ENCODE assay signal across 20 cellular contexts in the genomic region with DNA sequence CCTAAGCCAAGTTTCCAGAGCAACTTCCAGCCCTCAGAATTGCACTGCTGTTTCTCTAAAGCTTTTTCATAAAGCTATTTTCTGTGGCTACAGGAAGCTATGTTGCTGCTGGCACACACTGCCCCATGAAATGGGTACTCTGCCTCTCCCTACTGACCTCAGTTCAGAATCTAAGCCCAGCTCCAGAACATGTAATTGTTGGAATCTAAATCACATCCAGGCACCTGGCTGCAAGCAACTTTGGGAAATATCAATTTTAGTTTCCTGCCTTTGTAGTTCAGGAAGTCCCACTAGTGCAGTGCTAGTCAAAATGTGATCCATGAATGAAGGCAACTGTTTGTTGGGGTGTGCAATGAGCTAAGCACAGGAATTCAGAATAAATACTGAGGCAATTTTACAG.
"Had no signal": no experiment of that assay in that cellular context is flagged by ENCODE, and none has a peak within 500 bp of the region (broad histone marks: within the 10 kb centered on the region; RNA-seq: fewer than 3 reads in every experiment).

No MANE protein-coding gene starts in this region.

- H3K4me3 ChIP-seq: dorsolateral prefrontal cortex, lung, sigmoid colon, suprapubic skin, tibial artery had no signal

- H3K27me3 ChIP-seq: dorsolateral prefrontal cortex, sigmoid colon, suprapubic skin, tibial artery had no signal

- H3K4me1 ChIP-seq: suprapubic skin, tibial artery had no signal

- H3K9me3 ChIP-seq: sigmoid colon, suprapubic skin, tibial artery had no signal

- DNase-seq: activated CD4-positive, alpha-beta T cell treated with anti-CD3 and anti-CD28 coated beads for 4 hours; activated CD4-positive, alpha-beta T cell treated with anti-CD3 and anti-CD28 coated beads, Interleukin-2, amount 50 U/mL, for 4 hours; activated naive CD4-positive, alpha-beta T cell; activated T-cell treated with anti-CD3 and anti-CD28 coated beads for 4 hours; activated T-cell treated with anti-CD3 and anti-CD28 coated beads, Interleukin-2, amount 50 U/mL, for 72 hours; dorsolateral prefrontal cortex; effector memory CD4-positive, alpha-beta T cell; head of caudate nucleus; posterior cingulate gyrus; sigmoid colon; stimulated activated CD4-positive, alpha-beta T cell treated with anti-CD3 and anti-CD28 coated beads, Interleukin-15, amount 100 ng/mL, for 24 hours; stimulated activated CD4-positive, alpha-beta T cell treated with anti-CD3 and anti-CD28 coated beads, Interleukin-2, amount 100 ng/mL, for 24 hours; stimulated activated naive CD4-positive, alpha-beta T cell; SW 1271; T-helper 9 cell; tibial artery had no signal

- H3K36me3 ChIP-seq: sigmoid colon, suprapubic skin, tibial artery had no signal

- ATAC-seq: activated naive CD4-positive, alpha-beta T cell treated with anti-CD3 and anti-CD28 coated beads, Interleukin-2, amount 50 U/mL, for 72 hours; activated T-cell treated with anti-CD3 and anti-CD28 coated beads, Interleukin-2, amount 50 U/mL, for 72 hours had no signal

- H3K27ac ChIP-seq: suprapubic skin, tibial artery, VCaP had no signal
